In the genomic region with DNA sequence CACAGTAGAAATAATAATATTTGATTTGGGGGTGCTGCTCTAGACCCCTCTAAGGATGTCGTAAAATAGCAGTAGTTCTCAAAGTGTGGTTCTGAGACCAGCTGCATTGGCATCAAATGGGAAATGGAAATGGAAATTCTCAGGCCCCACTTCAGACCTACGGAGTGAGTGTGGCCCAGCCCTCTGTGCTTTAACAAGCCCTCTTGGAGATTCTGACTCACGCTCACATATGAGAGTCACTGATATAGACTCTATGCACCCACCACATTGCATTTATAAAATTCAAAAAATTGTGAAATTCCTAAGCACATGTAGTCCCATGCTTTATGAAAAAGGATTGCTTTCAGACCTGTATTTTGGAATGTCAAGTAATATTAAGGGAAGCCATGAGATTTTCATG, we compare ENCODE assay signal across 18 cellular contexts. TPM values are rescaled to one million over a fixed set of nuclear protein-coding genes. Genes with fewer than 3 reads are reported as not detected.
DNase-seq lines count a peak whose midpoint lies in the region; ATAC-seq and TF ChIP-seq lines count a peak whose summit lies in the region.
"Had no signal": no experiment of that assay in that cellular context is flagged by ENCODE, and none has a peak within 500 bp of the region (broad histone marks: within the 10 kb centered on the region; RNA-seq: fewer than 3 reads in every experiment).

No MANE protein-coding gene starts in this region.

- no peak overlapping the region for H3K27ac Mint-ChIP-seq in activated CD8-positive, alpha-beta T cell treated with anti-CD3 and anti-CD28 coated beads for 36 hours
- H3K27ac Mint-ChIP-seq in activated CD8-positive, alpha-beta T cell treated with anti-CD3 and anti-CD28 coated beads, Interleukin-2, amount 10 ng/mL, durations not matched to agents 7 days and 5 days, result no peak overlapping the region
- H3K27ac Mint-ChIP-seq in stimulated activated naive CD8-positive, alpha-beta T cell treated with anti-CD3 and anti-CD28 coated beads, Interleukin-15, amount 100 ng/mL, for 72 hours, result no peak overlapping the region
- H3K27ac Mint-ChIP-seq in activated T-cell treated with anti-CD3 and anti-CD28 coated beads, Interleukin-2, amount 50 U/mL, for 72 hours, result no peak overlapping the region

- no peak for TF ChIP-seq CTCF in activated CD8-positive, alpha-beta T cell treated with anti-CD3 and anti-CD28 coated beads for 36 hours (IDR thresholded peaks at IDR 0.05)
- no peak for TF ChIP-seq CTCF in RWPE2 (IDR thresholded peaks at IDR 0.05; ENCODE audit: poor library complexity, severe bottlenecking)

- peaks cover 4% of the 10 kb centered on the region for H3K27me3 ChIP-seq in RWPE2 (ENCODE audit: insufficient read depth, poor library complexity, severe bottlenecking)

- H3K4me1 ChIP-seq in RWPE2 (ENCODE audit: insufficient read depth, poor library complexity, severe bottlenecking), result peaks cover 16% of the 10 kb centered on the region
- H3K4me1 ChIP-seq: HAP-1 had no signal

- H3K9me3 ChIP-seq in RWPE2 (ENCODE audit: severe bottlenecking), result no peaks in the 10 kb centered on the region
- H3K9me3 ChIP-seq: HAP-1 had no signal

- CTCF ChIA-PET in activated CD8-positive, alpha-beta T cell treated with anti-CD3 and anti-CD28 coated beads for 36 hours (lab: Charles Lee), result interaction anchor here (0.6 to 2.9 kb wide), 17 partner anchors 8 to 104 kb away, joined by 3 to 16 read pairs (median 4); a partner anchor contains a TSS
- CTCF ChIA-PET in activated CD8-positive, alpha-beta T cell treated with anti-CD3 and anti-CD28 coated beads, Interleukin-2, amount 10 ng/mL, durations not matched to agents 7 days and 5 days (lab: Charles Lee), result interaction anchor here (1.0 to 6.0 kb wide), 6 partner anchors 15 to 101 kb away, joined by 3 to 35 read pairs (median 13); a partner anchor contains a TSS

- no peaks in the 10 kb centered on the region for H3K36me3 ChIP-seq in RWPE2 (ENCODE audit: low read depth)
- H3K36me3 ChIP-seq: HAP-1 had no signal

- no peak overlapping the region for H3K4me3 ChIP-seq in RWPE2 (ENCODE audit: severe bottlenecking)
- H3K4me3 ChIP-seq: HAP-1 had no signal

- no peaks in the 10 kb centered on the region for H3K36me3 Mint-ChIP-seq in activated CD8-positive, alpha-beta T cell treated with anti-CD3 and anti-CD28 coated beads for 36 hours (ENCODE audit: low read depth)
- H3K36me3 Mint-ChIP-seq in activated CD8-positive, alpha-beta T cell treated with anti-CD3 and anti-CD28 coated beads, Interleukin-2, amount 10 ng/mL, durations not matched to agents 7 days and 5 days (ENCODE audit: low read depth), result no peaks in the 10 kb centered on the region
- no peaks in the 10 kb centered on the region for H3K36me3 Mint-ChIP-seq in activated T-cell treated with anti-CD3 and anti-CD28 coated beads, Interleukin-2, amount 50 U/mL, for 72 hours (ENCODE audit: insufficient read depth in 2 of 2)
- H3K36me3 Mint-ChIP-seq: CD4-positive, alpha-beta memory T cell had no signal

- POLR2A ChIA-PET in activated CD8-positive, alpha-beta T cell treated with anti-CD3 and anti-CD28 coated beads for 36 hours (lab: Charles Lee), result interaction anchor here (1.6 kb wide), 1 partner anchor 16 kb away, joined by 3 read pairs; no protein-coding TSS in a partner anchor
- POLR2A ChIA-PET in activated CD8-positive, alpha-beta T cell treated with anti-CD3 and anti-CD28 coated beads, Interleukin-2, amount 10 ng/mL, durations not matched to agents 7 days and 5 days (lab: Charles Lee), result no interaction called here

- H3K27ac ChIP-seq in RWPE2 (ENCODE audit: poor library complexity, severe bottlenecking), result no peak overlapping the region

- no peaks in the 10 kb centered on the region for H3K9me3 Mint-ChIP-seq in activated CD8-positive, alpha-beta T cell treated with anti-CD3 and anti-CD28 coated beads for 36 hours
- H3K9me3 Mint-ChIP-seq in activated CD8-positive, alpha-beta T cell treated with anti-CD3 and anti-CD28 coated beads, Interleukin-2, amount 10 ng/mL, durations not matched to agents 7 days and 5 days (ENCODE audit: insufficient read depth), result no peaks in the 10 kb centered on the region
- H3K9me3 Mint-ChIP-seq in stimulated activated naive CD8-positive, alpha-beta T cell treated with anti-CD3 and anti-CD28 coated beads, Interleukin-15, amount 100 ng/mL, for 72 hours, result peaks cover 0 to 14% of the 10 kb centered on the region in 2 donors
- peaks cover 0 to 1% of the 10 kb centered on the region in 2 donors for H3K9me3 Mint-ChIP-seq in activated T-cell treated with anti-CD3 and anti-CD28 coated beads, Interleukin-2, amount 50 U/mL, for 72 hours
- H3K9me3 Mint-ChIP-seq: CD4-positive, alpha-beta memory T cell had no signal

- H3K27me3 Mint-ChIP-seq in activated CD8-positive, alpha-beta T cell treated with anti-CD3 and anti-CD28 coated beads for 36 hours, result no peaks in the 10 kb centered on the region
- H3K27me3 Mint-ChIP-seq in activated CD8-positive, alpha-beta T cell treated with anti-CD3 and anti-CD28 coated beads, Interleukin-2, amount 10 ng/mL, durations not matched to agents 7 days and 5 days (ENCODE audit: low read depth), result peaks cover 4% of the 10 kb centered on the region
- H3K27me3 Mint-ChIP-seq in stimulated activated naive CD8-positive, alpha-beta T cell treated with anti-CD3 and anti-CD28 coated beads, Interleukin-15, amount 100 ng/mL, for 72 hours, result no peaks in the 10 kb centered on the region
- H3K27me3 Mint-ChIP-seq in activated T-cell treated with anti-CD3 and anti-CD28 coated beads, Interleukin-2, amount 50 U/mL, for 72 hours (ENCODE audit: low read depth), result no peaks in the 10 kb centered on the region
- H3K27me3 Mint-ChIP-seq: CD4-positive, alpha-beta memory T cell had no signal

- peak; percentile 54 for ATAC-seq in activated CD8-positive, alpha-beta T cell treated with anti-CD3 and anti-CD28 coated beads for 36 hours
- ATAC-seq in activated CD8-positive, alpha-beta T cell treated with anti-CD3 and anti-CD28 coated beads, Interleukin-2, amount 10 ng/mL, durations not matched to agents 7 days and 5 days, result no peak
- ATAC-seq in stimulated activated naive CD8-positive, alpha-beta T cell treated with anti-CD3 and anti-CD28 coated beads, Interleukin-15, Interleukin-2, amounts not matched to agents 100 U/mL and 50 U/mL, for 24 hours, result peak; percentile 68
- ATAC-seq in stimulated activated naive CD8-positive, alpha-beta T cell treated with anti-CD3 and anti-CD28 coated beads, Interleukin-15, amount 100 ng/mL, for 72 hours, result no peak
- ATAC-seq in RWPE2 (ENCODE audit: low read depth), result no peak
- ATAC-seq in activated T-cell treated with anti-CD3 and anti-CD28 coated beads, Interleukin-2, amount 50 U/mL, for 72 hours (replicated peaks in 1 of 2), result no peak

- H3K4me3 Mint-ChIP-seq in activated CD8-positive, alpha-beta T cell treated with anti-CD3 and anti-CD28 coated beads for 36 hours, result no peak overlapping the region
- H3K4me3 Mint-ChIP-seq in activated CD8-positive, alpha-beta T cell treated with anti-CD3 and anti-CD28 coated beads, Interleukin-2, amount 10 ng/mL, durations not matched to agents 7 days and 5 days, result no peak overlapping the region
- no peak overlapping the region for H3K4me3 Mint-ChIP-seq in stimulated activated naive CD8-positive, alpha-beta T cell treated with anti-CD3 and anti-CD28 coated beads, Interleukin-15, amount 100 ng/mL, for 72 hours
- H3K4me3 Mint-ChIP-seq in activated T-cell treated with anti-CD3 and anti-CD28 coated beads, Interleukin-2, amount 50 U/mL, for 72 hours, result no peak overlapping the region
- H3K4me3 Mint-ChIP-seq: CD4-positive, alpha-beta memory T cell; HFFc6 had no signal

- H3K4me1 Mint-ChIP-seq in activated CD8-positive, alpha-beta T cell treated with anti-CD3 and anti-CD28 coated beads for 36 hours (ENCODE audit: low read depth), result peaks cover 17% of the 10 kb centered on the region
- peaks cover 21% of the 10 kb centered on the region for H3K4me1 Mint-ChIP-seq in activated CD8-positive, alpha-beta T cell treated with anti-CD3 and anti-CD28 coated beads, Interleukin-2, amount 10 ng/mL, durations not matched to agents 7 days and 5 days (ENCODE audit: low read depth)
- peaks cover 6% of the 10 kb centered on the region for H3K4me1 Mint-ChIP-seq in stimulated activated naive CD8-positive, alpha-beta T cell treated with anti-CD3 and anti-CD28 coated beads, Interleukin-15, amount 100 ng/mL, for 72 hours
- H3K4me1 Mint-ChIP-seq in activated T-cell treated with anti-CD3 and anti-CD28 coated beads, Interleukin-2, amount 50 U/mL, for 72 hours (ENCODE audit: low read depth), result peaks cover 15% of the 10 kb centered on the region

- intact Hi-C loops in activated CD8-positive, alpha-beta T cell treated with anti-CD3 and anti-CD28 coated beads for 36 hours (cut with micrococcal nuclease), result no loop called here

- DNase-seq in activated CD8-positive, alpha-beta T cell treated with anti-CD3 and anti-CD28 coated beads for 36 hours, result no peak
- no peak for DNase-seq in activated CD8-positive, alpha-beta T cell treated with anti-CD3 and anti-CD28 coated beads, Interleukin-2, amount 10 ng/mL, durations not matched to agents 7 days and 5 days
- peak; percentile 19 for DNase-seq in stimulated activated naive CD8-positive, alpha-beta T cell treated with anti-CD3 and anti-CD28 coated beads, Interleukin-15, Interleukin-2, amounts not matched to agents 100 U/mL and 50 U/mL, for 24 hours
- DNase-seq in stimulated activated naive CD8-positive, alpha-beta T cell treated with anti-CD3 and anti-CD28 coated beads, Interleukin-15, amount 100 ng/mL, for 72 hours, result no peak
- DNase-seq in RWPE2 (ENCODE audit: low spot score) (peak; percentile 29), NCI-H1436 (lab: John Stamatoyannopoulos, UW) (no peak)
- DNase-seq in activated T-cell treated with anti-CD3 and anti-CD28 coated beads, Interleukin-2, amount 50 U/mL, for 72 hours, result no peak
- DNase-seq: C1 segment of cervical spinal cord; Calu3; CD4-positive, alpha-beta memory T cell; COR-L47; DMS53; DMS79 treated with DMSO at 0.1 percent for 48 hours; GF-D8; GOT3; HFFc6 had no signal

RNA-seq across cellular contexts. Expression of a gene that starts 14.2 kb away (rescaled TPM):
- 10 to 100 TPM; 74.9 to 81.4 TPM for total RNA-seq in activated CD8-positive, alpha-beta T cell treated with anti-CD3 and anti-CD28 coated beads for 36 hours
- total RNA-seq in activated CD8-positive, alpha-beta T cell treated with anti-CD3 and anti-CD28 coated beads, Interleukin-2, amount 10 ng/mL, durations not matched to agents 7 days and 5 days, result 10 to 100 TPM; 63.4 to 65.1 TPM
- total RNA-seq in activated T-cell treated with anti-CD3 and anti-CD28 coated beads, Interleukin-2, amount 50 U/mL, for 72 hours, result 100 to 1,000 TPM; 143 to 184 TPM
- total RNA-seq: Calu3, G401, HFFc6 had no signal

RNA-seq across cellular contexts. Expression of a gene that starts 43.0 kb away (rescaled TPM):
- total RNA-seq in activated CD8-positive, alpha-beta T cell treated with anti-CD3 and anti-CD28 coated beads for 36 hours, result 1 to 10 TPM; 7.1 to 7.4 TPM
- total RNA-seq in activated CD8-positive, alpha-beta T cell treated with anti-CD3 and anti-CD28 coated beads, Interleukin-2, amount 10 ng/mL, durations not matched to agents 7 days and 5 days, result 1 to 10 TPM; 8.4 to 9.2 TPM
- 1 to 10 TPM; 8.2 to 8.7 TPM for total RNA-seq in activated T-cell treated with anti-CD3 and anti-CD28 coated beads, Interleukin-2, amount 50 U/mL, for 72 hours

Comparison
In these comparisons a context has a peak if more than half of its experiments do, and no peak if none do; other contexts are left out.
1. ATAC-seq: peak in activated CD8-positive, alpha-beta T cell treated with anti-CD3 and anti-CD28 coated beads for 36 hours (single experiment) and stimulated activated naive CD8-positive, alpha-beta T cell treated with anti-CD3 and anti-CD28 coated beads, Interleukin-15, Interleukin-2, amounts not matched to agents 100 U/mL and 50 U/mL, for 24 hours (single experiment); none in activated CD8-positive, alpha-beta T cell treated with anti-CD3 and anti-CD28 coated beads, Interleukin-2, amount 10 ng/mL, durations not matched to agents 7 days and 5 days (single experiment), stimulated activated naive CD8-positive, alpha-beta T cell treated with anti-CD3 and anti-CD28 coated beads, Interleukin-15, amount 100 ng/mL, for 72 hours (single experiment), RWPE2 (single experiment) and activated T-cell treated with anti-CD3 and anti-CD28 coated beads, Interleukin-2, amount 50 U/mL, for 72 hours (0 of 2).
2. DNase-seq: peak in stimulated activated naive CD8-positive, alpha-beta T cell treated with anti-CD3 and anti-CD28 coated beads, Interleukin-15, Interleukin-2, amounts not matched to agents 100 U/mL and 50 U/mL, for 24 hours (single experiment) and RWPE2 (single experiment); none in activated CD8-positive, alpha-beta T cell treated with anti-CD3 and anti-CD28 coated beads for 36 hours (single experiment), activated CD8-positive, alpha-beta T cell treated with anti-CD3 and anti-CD28 coated beads, Interleukin-2, amount 10 ng/mL, durations not matched to agents 7 days and 5 days (single experiment), stimulated activated naive CD8-positive, alpha-beta T cell treated with anti-CD3 and anti-CD28 coated beads, Interleukin-15, amount 100 ng/mL, for 72 hours (0 of 2), activated T-cell treated with anti-CD3 and anti-CD28 coated beads, Interleukin-2, amount 50 U/mL, for 72 hours (0 of 2) and NCI-H1436 (single experiment).